In the genomic region with DNA sequence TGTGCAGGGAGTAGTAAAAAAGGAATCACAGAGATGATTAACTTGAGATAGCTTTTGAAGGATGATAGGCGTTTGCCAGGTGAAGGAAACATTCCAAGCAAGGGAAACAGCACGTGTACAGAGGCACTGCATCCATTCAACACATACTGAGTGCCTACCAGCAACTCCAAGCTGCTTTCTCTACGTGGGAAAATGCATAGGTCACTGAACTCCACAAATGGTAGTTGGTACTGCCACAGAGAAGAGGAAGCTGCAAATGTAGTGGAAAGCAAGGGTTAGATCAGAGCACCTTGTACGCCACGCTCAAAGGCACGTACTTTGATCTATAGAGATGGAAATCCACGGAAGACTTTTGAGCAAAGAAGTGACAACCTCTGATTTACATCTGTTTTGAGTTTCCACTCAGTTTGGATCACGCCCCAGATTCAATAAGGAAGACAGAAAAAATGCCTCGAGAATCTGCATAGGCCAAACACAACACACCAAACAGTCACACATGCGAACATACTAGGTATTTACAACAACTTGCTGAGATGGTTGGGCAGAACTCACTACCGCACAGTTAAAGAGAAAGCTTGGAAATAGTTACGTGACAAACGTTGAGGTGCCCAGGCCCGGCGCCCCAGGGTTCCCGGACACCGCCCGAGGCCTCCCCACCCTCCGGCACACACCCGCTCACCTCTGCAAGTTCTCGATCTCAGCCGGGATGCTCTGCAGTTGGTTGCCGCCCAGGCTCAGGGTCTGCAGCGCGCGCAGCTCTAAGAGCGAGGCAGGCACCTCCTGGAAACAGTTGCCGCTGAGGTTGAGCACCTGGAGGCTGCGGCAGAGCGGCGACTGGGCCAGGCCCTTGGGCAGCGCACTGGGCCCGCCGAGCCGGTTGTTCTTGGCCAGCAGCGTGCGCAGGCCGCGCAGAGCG, we compare ENCODE assay signal across 8 cellular contexts. TPM values are rescaled to one million over a fixed set of nuclear protein-coding genes. Genes with fewer than 3 reads are reported as not detected.
DNase-seq lines count a peak whose midpoint lies in the region; ATAC-seq lines count a peak whose summit lies in the region.

No MANE protein-coding gene starts in this region.

- H3K4me1 ChIP-seq in ACC112 (ENCODE audit: control insufficient read depth, insufficient read depth, low read length, unreplicated experiment) (peaks cover 31% of the 10 kb centered on the region), muscle layer of colon (ENCODE audit: insufficient read depth, low read length) (peaks cover 28% of the 10 kb centered on the region)
- H3K4me1 ChIP-seq in effector memory CD4-positive, alpha-beta T cell (ENCODE audit: control insufficient read depth, insufficient read depth, low read length, poor library complexity, severe bottlenecking) = peaks cover 6% of the 10 kb centered on the region

- H3K36me3 ChIP-seq in ACC112 (ENCODE audit: insufficient read depth, low read length) (peaks cover 11% of the 10 kb centered on the region), muscle layer of colon (ENCODE audit: insufficient read depth, low read length) (peaks cover 5% of the 10 kb centered on the region)
- H3K36me3 ChIP-seq in effector memory CD4-positive, alpha-beta T cell (ENCODE audit: control insufficient read depth, insufficient read depth, low read length) = no peaks in the 10 kb centered on the region

- H2AFZ ChIP-seq in ACC112 (ENCODE audit: low read length, unreplicated experiment) = peak overlapping the region; percentile 78

- no peaks in the 10 kb centered on the region for H3K27me3 ChIP-seq in ACC112 (ENCODE audit: insufficient read depth, low read length)
- H3K27me3 ChIP-seq in effector memory CD4-positive, alpha-beta T cell (replicated peaks; ENCODE audit: control insufficient read depth, insufficient read depth, low read length, poor library complexity, severe bottlenecking) = no peaks in the 10 kb centered on the region
- no peaks in the 10 kb centered on the region for H3K27me3 ChIP-seq in muscle layer of colon (ENCODE audit: control insufficient read depth in 1 of 2, insufficient read depth in 2 of 2, low read length in 2 of 2)

- H3K27ac ChIP-seq in ACC112 (ENCODE audit: low read depth, low read length) = peak overlapping the region; percentile 77; the same call in 1 of the 2 replicates
- peak overlapping the region; percentile 81 for H3K27ac ChIP-seq in effector memory CD4-positive, alpha-beta T cell (ENCODE audit: insufficient read depth, low read length, poor library complexity, severe bottlenecking)
- peak overlapping the region; percentile 93 for H3K27ac ChIP-seq in muscle layer of colon (ENCODE audit: low read depth, low read length)
- peak overlapping the region; percentile 85 for H3K27ac ChIP-seq in temporal lobe (ENCODE audit: low read depth, low read length)

- H3K9ac ChIP-seq in muscle layer of colon (ENCODE audit: low read length) = peak overlapping the region; percentile 55

- DNase-seq in NCI-H2171 (lab: John Stamatoyannopoulos, UW) = peak; percentile 60
- peak; percentile 54 for DNase-seq in activated CD4-positive, alpha-beta T cell treated with anti-CD3 and anti-CD28 coated beads, Interleukin-2, amount 50 U/mL, for 1 hour
- DNase-seq in effector memory CD4-positive, alpha-beta T cell = peak; percentile 27 to 40 (median 35)

- no peaks in the 10 kb centered on the region for H3K9me3 ChIP-seq in effector memory CD4-positive, alpha-beta T cell (ENCODE audit: control insufficient read depth, low read length)
- no peaks in the 10 kb centered on the region for H3K9me3 ChIP-seq in muscle layer of colon (ENCODE audit: low read length)

- ATAC-seq in GM18519 (IDR thresholded peaks at IDR 0.05; ENCODE audit: low FRiP score, unreplicated experiment) (peak; percentile 28), HG03039 (IDR thresholded peaks at IDR 0.05; ENCODE audit: unreplicated experiment) (peak; percentile 33)

- H3K4me3 ChIP-seq in ACC112 (ENCODE audit: low read depth, low read length) = peak overlapping the region; percentile 99
- H3K4me3 ChIP-seq in effector memory CD4-positive, alpha-beta T cell (ENCODE audit: insufficient read depth, low read depth, low read length, poor library complexity, severe bottlenecking) = peak overlapping the region; percentile 81
- H3K4me3 ChIP-seq in muscle layer of colon (ENCODE audit: low read depth in 1 of 2, low read length in 2 of 2) = peak overlapping the region; percentile 48 to 90

- peaks cover 57% of the 10 kb centered on the region for H3K79me2 ChIP-seq in ACC112 (ENCODE audit: control insufficient read depth, insufficient read depth, low read length, unreplicated experiment)

RNA-seq across cellular contexts. Expression of gene LRRC58, which starts 0.8 kb away (rescaled TPM):
- 25.1 TPM for total RNA-seq in temporal lobe

Comparison
In these comparisons a context has a peak if more than half of its experiments do, and no peak if none do; other contexts are left out.
1. Peak in every context shown above with its lines: DNase-seq, ATAC-seq, H3K4me3 ChIP-seq and H3K27ac ChIP-seq.